ENCODE assay signal across 9 cellular contexts in the genomic region with DNA sequence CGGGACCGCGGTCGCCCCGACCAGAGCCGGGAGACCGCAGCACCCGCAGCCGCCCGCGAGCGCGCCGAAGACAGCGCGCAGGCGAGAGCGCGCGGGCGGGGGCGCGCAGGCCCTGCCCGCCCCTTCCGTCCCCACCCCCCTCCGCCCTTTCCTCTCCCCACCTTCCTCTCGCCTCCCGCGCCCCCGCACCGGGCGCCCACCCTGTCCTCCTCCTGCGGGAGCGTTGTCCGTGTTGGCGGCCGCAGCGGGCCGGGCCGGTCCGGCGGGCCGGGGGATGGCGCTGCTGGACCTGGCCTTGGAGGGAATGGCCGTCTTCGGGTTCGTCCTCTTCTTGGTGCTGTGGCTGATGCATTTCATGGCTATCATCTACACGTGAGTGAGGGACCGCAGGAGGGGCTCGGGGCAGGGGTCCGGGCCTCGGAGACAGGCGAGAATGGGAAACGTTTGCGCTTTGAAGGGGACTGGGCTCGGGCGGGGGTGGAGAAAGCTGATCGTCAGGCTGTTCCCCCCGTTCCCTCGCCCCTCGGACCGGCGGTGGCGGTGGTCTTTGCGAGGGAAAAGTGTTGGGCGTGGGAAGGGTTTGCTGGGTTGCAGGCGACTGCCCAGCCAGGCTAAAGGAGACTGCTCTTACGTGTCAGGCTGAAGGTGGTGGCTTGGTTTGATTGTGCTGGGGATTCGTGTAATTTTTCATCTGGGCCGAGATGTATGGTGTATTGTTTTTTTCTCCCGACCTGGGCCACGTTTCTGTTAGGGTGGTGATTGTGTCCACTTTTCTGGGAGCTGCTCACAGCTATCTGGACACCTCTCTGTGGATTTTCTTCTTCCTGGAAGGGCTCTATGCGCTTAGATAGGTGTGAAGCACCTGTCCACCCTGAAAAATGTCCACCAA.
DNase-seq lines count a peak whose midpoint lies in the region; ATAC-seq and TF ChIP-seq lines count a peak whose summit lies in the region.
"Had no signal": no experiment of that assay in that cellular context is flagged by ENCODE, and none has a peak within 500 bp of the region (broad histone marks: within the 10 kb centered on the region; RNA-seq: fewer than 3 reads in every experiment).

No MANE protein-coding gene starts in this region.

- TF ChIP-seq CTCF in HL-60 (IDR thresholded peaks at IDR 0.05; ENCODE audit: insufficient read depth, low read length) = no peak

- no peaks in the 10 kb centered on the region for H3K27me3 ChIP-seq in HL-60 (ENCODE audit: insufficient read depth, poor library complexity, severe bottlenecking)

- peaks cover 15% of the 10 kb centered on the region for H3K4me1 Mint-ChIP-seq in central memory CD8-positive, alpha-beta T cell

- peaks cover 4% of the 10 kb centered on the region for H3K36me3 Mint-ChIP-seq in central memory CD8-positive, alpha-beta T cell (ENCODE audit: insufficient read depth)
- H3K36me3 Mint-ChIP-seq: mesothelial cell of epicardium had no signal

- DNase-seq in EH (ENCODE audit: low read depth) = peak; percentile 46
- DNase-seq in HL-60 (ENCODE audit: low read depth in 1 of 2, low spot score in 1 of 2) = peak; percentile 21 to 45
- DNase-seq in T-helper 22 cell (ENCODE audit: low read depth) = peak; percentile 9
- DNase-seq in central memory CD8-positive, alpha-beta T cell (ENCODE audit: low spot score in 2 of 2) = peak in 1 of 2 donors; percentile 22
- peak; percentile 67 for DNase-seq in kidney tubule cell (ENCODE audit: low spot score)
- peak; percentile 50 for DNase-seq in stimulated activated CD4-positive, alpha-beta T cell treated with anti-CD3 and anti-CD28 coated beads, Interleukin-4, amount 100 ng/mL, for 24 hours
- no peak for DNase-seq in OCI-M2 (lab: John Stamatoyannopoulos, UW; ENCODE audit: unreplicated experiment)

- H3K27ac ChIP-seq in HL-60 (replicated peaks) = peak overlapping the region; percentile 62

- H3K27me3 Mint-ChIP-seq in central memory CD8-positive, alpha-beta T cell = no peaks in the 10 kb centered on the region

- ATAC-seq in GM21367 (IDR thresholded peaks at IDR 0.05; ENCODE audit: unreplicated experiment) = peak; percentile 22
- ATAC-seq in central memory CD8-positive, alpha-beta T cell (replicated peaks; ENCODE audit: extremely low read depth, poor library complexity, severe bottlenecking) = peak; percentile 55

- H3K4me3 Mint-ChIP-seq in central memory CD8-positive, alpha-beta T cell = no peak overlapping the region

- no peaks in the 10 kb centered on the region for H3K9me3 Mint-ChIP-seq in central memory CD8-positive, alpha-beta T cell
- H3K9me3 Mint-ChIP-seq: mesothelial cell of epicardium had no signal

- H3K27ac Mint-ChIP-seq in central memory CD8-positive, alpha-beta T cell (ENCODE audit: low read depth) = no peak overlapping the region

- H3K4me3 ChIP-seq in HL-60 (replicated peaks; ENCODE audit: insufficient read depth, low read length) = peak overlapping the region; percentile 96
